23 cellular contexts compared by ENCODE assay signal in the genomic region with DNA sequence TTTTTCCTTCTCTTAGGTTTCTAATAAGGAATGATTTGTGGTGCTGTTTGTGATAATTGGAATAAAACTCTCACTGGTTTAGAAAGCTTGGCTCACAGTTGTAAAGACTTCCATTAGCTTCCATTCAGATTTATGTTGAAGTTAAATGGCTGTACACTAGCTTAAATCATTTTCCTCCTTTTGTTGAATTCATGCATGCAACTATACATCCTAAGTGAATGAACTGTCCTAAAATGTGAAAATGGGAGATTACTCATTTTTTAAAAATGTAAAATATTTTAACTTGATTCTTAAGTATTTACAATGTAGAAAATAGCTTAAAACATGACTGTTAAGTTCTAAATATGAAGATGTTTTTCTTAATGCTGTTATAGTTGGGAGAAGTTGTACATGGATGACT. TPM values are rescaled to one million over a fixed set of nuclear protein-coding genes. Genes with fewer than 3 reads are reported as not detected.
DNase-seq lines count a peak whose midpoint lies in the region; ATAC-seq and TF ChIP-seq lines count a peak whose summit lies in the region.
"Had no signal": no experiment of that assay in that cellular context is flagged by ENCODE, and none has a peak within 500 bp of the region (broad histone marks: within the 10 kb centered on the region; RNA-seq: fewer than 3 reads in every experiment).

No MANE protein-coding gene starts in this region.

- no peaks in the 10 kb centered on the region for H3K27me3 ChIP-seq in ACC112 (ENCODE audit: insufficient read depth, low read length)
- H3K27me3 ChIP-seq in SJSA1 (replicated peaks) = no peaks in the 10 kb centered on the region
- no peaks in the 10 kb centered on the region for H3K27me3 ChIP-seq in fibroblast of lung (ENCODE audit: control insufficient read depth, insufficient read depth, low read length)
- H3K27me3 ChIP-seq: esophagus muscularis mucosa, tibial nerve had no signal

- H3K9ac ChIP-seq in fibroblast of lung (ENCODE audit: insufficient read depth, low read length) = no peak overlapping the region

- DNase-seq in EL (peak; percentile 61), SJSA1 (ENCODE audit: low read depth in 1 of 2, low spot score in 2 of 2) (peak in 1 of 2 experiments; percentile 31), fibroblast of lung (ENCODE audit: low read depth in 2 of 2) (peak in 1 of 2 donors; percentile 40), iPS-NIHi7 (ENCODE audit: extremely low spot score) (no peak), left ventricle myocardium superior (no peak), UCSD-AML1 (lab: John Stamatoyannopoulos, UW; ENCODE audit: unreplicated experiment) (no peak)
- DNase-seq: activated B cell treated with CpG ODN at 0.5 μM for 24 hours; activated gamma-delta T cell; DMS79; effector memory CD8-positive, alpha-beta T cell; H7; KBM-7; midbrain; NCI-H1694 treated with DMSO at 0.1 percent for 48 hours; NCI-H226; OCI-M1; small intestine; stimulated activated naive CD4-positive, alpha-beta T cell treated with Interleukin-2 at 50 U/mL for 16 hours; T-helper 9 cell had no signal

- peak overlapping the region; percentile 63 for H3K27ac ChIP-seq in ACC112 (ENCODE audit: low read depth, low read length)
- H3K27ac ChIP-seq in SJSA1 = peak overlapping the region; percentile 29
- peak overlapping the region; percentile 46 for H3K27ac ChIP-seq in fibroblast of lung (ENCODE audit: insufficient read depth, low read length)
- H3K27ac ChIP-seq: esophagus muscularis mucosa, prostate gland, tibial nerve had no signal

- H3K4me1 ChIP-seq in ACC112 (ENCODE audit: control insufficient read depth, insufficient read depth, low read length, unreplicated experiment) (peaks cover 27% of the 10 kb centered on the region), SJSA1 (replicated peaks) (peaks cover 15% of the 10 kb centered on the region), fibroblast of lung (ENCODE audit: control insufficient read depth, extremely low read depth, insufficient read depth, low read length) (peaks cover 10% of the 10 kb centered on the region)
- H3K4me1 ChIP-seq: prostate gland had no signal

- H2AFZ ChIP-seq in ACC112 (ENCODE audit: low read length, unreplicated experiment) (no peak overlapping the region), fibroblast of lung (ENCODE audit: low read length) (no peak overlapping the region)

- H3K36me3 ChIP-seq in ACC112 (ENCODE audit: insufficient read depth, low read length) (peaks cover 34% of the 10 kb centered on the region), SJSA1 (peaks cover 21% of the 10 kb centered on the region), fibroblast of lung (ENCODE audit: control insufficient read depth, insufficient read depth, low read length) (no peaks in the 10 kb centered on the region)
- H3K36me3 ChIP-seq: esophagus muscularis mucosa, prostate gland had no signal

- H3K4me3 ChIP-seq in ACC112 (ENCODE audit: low read depth, low read length) (0 out of 2 replicates have a peak overlapping the region, but pooled peaks have one; percentile 6), SJSA1 (no peak overlapping the region), fibroblast of lung (replicated peaks in 1 of 4; ENCODE audit: control extremely low read depth in 1 of 4, insufficient read depth in 1 of 4, low read depth in 3 of 4, low read length in 4 of 4) (no peak overlapping the region)
- H3K4me3 ChIP-seq: esophagus muscularis mucosa, prostate gland, tibial nerve had no signal

- H3K4me2 ChIP-seq in fibroblast of lung (ENCODE audit: extremely low read depth, insufficient read depth, low read length) = peak overlapping the region; percentile 67

- H3K79me2 ChIP-seq in ACC112 (ENCODE audit: control insufficient read depth, insufficient read depth, low read length, unreplicated experiment) = peaks cover 94% of the 10 kb centered on the region
- peaks cover 87% of the 10 kb centered on the region for H3K79me2 ChIP-seq in fibroblast of lung (ENCODE audit: control insufficient read depth, insufficient read depth, low read length)

- H3K9me3 ChIP-seq in SJSA1 (replicated peaks) (peaks cover 8% of the 10 kb centered on the region; the same call in 1 of the 2 replicates), fibroblast of lung (ENCODE audit: control insufficient read depth, insufficient read depth, low read depth, low read length) (peaks cover 3% of the 10 kb centered on the region)
- H3K9me3 ChIP-seq: prostate gland had no signal

- ATAC-seq in left ventricle myocardium superior = no peak
- ATAC-seq: effector memory CD8-positive, alpha-beta T cell had no signal

- TF ChIP-seq CTCF in fibroblast of lung (conservative IDR thresholded peaks at IDR 0.05 in 1 of 2, IDR thresholded peaks at IDR 0.05 in 1 of 2; ENCODE audit: low read depth in 1 of 2, low read length in 2 of 2) = no peak

- intact Hi-C loops in left ventricle myocardium superior (cut with micrococcal nuclease) = no loop called here

- no peaks in the 10 kb centered on the region for H4K20me1 ChIP-seq in fibroblast of lung (ENCODE audit: control insufficient read depth, extremely low read depth, insufficient read depth, low read length)

RNA-seq across cellular contexts. Expression of a gene that starts 15.2 kb away (rescaled TPM):
- total RNA-seq in SJSA1 (2014; rRNA removed; shearing (Covaris generic)) = 19.1 and 36.1 TPM in 2 replicates
- total RNA-seq in fibroblast of lung (14.6 and 34.0 TPM in 2 replicates), left ventricle myocardium superior (5.9 TPM)
- polyA plus RNA-seq in fibroblast of lung = 46.3 and 74.2 TPM in 2 replicates
- polyA plus RNA-seq in fibroblast of lung (2012) = 25.2 and 45.4 TPM in 2 replicates
- polyA minus RNA-seq in fibroblast of lung (ENCODE audit: low replicate concordance) = 105 and 147 TPM in 2 replicates
